ENCODE assay signal across 15 cellular contexts in genomic region chr16:5509794-5510193, GRCh38.
A peak's percentile ranks its signal among the peaks of the same experiment; 100 is the strongest.
DNase-seq lines count a peak whose midpoint lies in the region; ATAC-seq and TF ChIP-seq lines count a peak whose summit lies in the region.
"Had no signal": no experiment of that assay in that cellular context is flagged by ENCODE, and none has a peak within 500 bp of the region (broad histone marks: within the 10 kb centered on the region; RNA-seq: fewer than 3 reads in every experiment).

No MANE protein-coding gene starts in this region.

- intact Hi-C loops in left colon (cut with DNase I, micrococcal nuclease): loop anchor here in 1 of 2 donors (10.0 kb wide), 1 partner anchor 105 kb away; no protein-coding TSS in a partner anchor
- intact Hi-C loops in upper lobe of right lung (cut with DNase I): no loop called here

- no peak overlapping the region for H3K4me3 ChIP-seq in LNCaP clone FGC (ENCODE audit: low read depth, low read length)
- no peak overlapping the region for H3K4me3 ChIP-seq in upper lobe of right lung
- H3K4me3 ChIP-seq: GM12878, HAP-1, SJCRH30 had no signal

- TF ChIP-seq CTCF in LNCaP clone FGC (IDR thresholded peaks at IDR 0.05; ENCODE audit: control insufficient read depth, extremely low read depth, insufficient read depth) (no peak), upper lobe of right lung (IDR thresholded peaks at IDR 0.05) (no peak)

- peak; percentile 30 for DNase-seq in LNCaP clone FGC (ENCODE audit: low read depth)
- peak; percentile 20 for DNase-seq in NCI-H226
- peak; percentile 88 to 89 for DNase-seq in left colon
- DNase-seq in upper lobe of right lung: peak; percentile 65
- no peak for DNase-seq in OCI-M1 (lab: John Stamatoyannopoulos, UW)
- DNase-seq in A172 (ENCODE audit: low spot score): no peak
- DNase-seq: CD8-positive, alpha-beta memory T cell; DMS53; NCI-H1048; NCI-H446 treated with DMSO at 0.1 percent for 48 hours had no signal

- H3K27me3 ChIP-seq in upper lobe of right lung: no peaks in the 10 kb centered on the region
- H3K27me3 ChIP-seq: SJCRH30 had no signal

- ATAC-seq in left colon (peak; percentile 97), upper lobe of right lung (peak; percentile 24), HG03342 (IDR thresholded peaks at IDR 0.05; ENCODE audit: unreplicated experiment) (no peak)
- ATAC-seq: GM12878 had no signal

- H3K27ac ChIP-seq in upper lobe of right lung: no peak overlapping the region
- H3K27ac ChIP-seq: RWPE1, SJCRH30 had no signal

- H3K4me1 ChIP-seq in upper lobe of right lung: no peaks in the 10 kb centered on the region
- H3K4me1 ChIP-seq: HAP-1, SJCRH30 had no signal

- no peaks in the 10 kb centered on the region for H3K36me3 ChIP-seq in upper lobe of right lung
- H3K36me3 ChIP-seq: HAP-1, SJCRH30 had no signal

- H3K9me3 ChIP-seq in upper lobe of right lung: no peaks in the 10 kb centered on the region
- H3K9me3 ChIP-seq: HAP-1, SJCRH30 had no signal

Comparison
In these comparisons a context has a peak if more than half of its experiments do, and no peak if none do; other contexts are left out.
1. DNase-seq: peak in LNCaP clone FGC (single experiment), NCI-H226 (single experiment), left colon (2 of 2) and upper lobe of right lung (single experiment); none in OCI-M1 (single experiment) and A172 (single experiment).